ENCODE assay signal across 12 cellular contexts in genomic region chr10:43231523-43232078, GRCh38. TPM values are rescaled to one million over a fixed set of nuclear protein-coding genes. Genes with fewer than 3 reads are reported as not detected.
DNase-seq lines count a peak whose midpoint lies in the region; ATAC-seq and TF ChIP-seq lines count a peak whose summit lies in the region.
"Had no signal": no experiment of that assay in that cellular context is flagged by ENCODE, and none has a peak within 500 bp of the region (broad histone marks: within the 10 kb centered on the region; RNA-seq: fewer than 3 reads in every experiment).

No MANE protein-coding gene starts in this region.

- DNase-seq in DND-41 (peak; percentile 59), Kasumi-1 (lab: John Stamatoyannopoulos, UW) (peak; percentile 70 to 86), adrenal gland (peak in 4 of 7 donors; percentile 5 to 11 (median 10)), nephron progenitor cell (peak; percentile 3), foreskin keratinocyte (no peak), hypothalamus (lab: John Stamatoyannopoulos, UW) (no peak), NCI-H1694 treated with DMSO at 0.1 percent for 48 hours (lab: John Stamatoyannopoulos, UW) (no peak)
- DNase-seq: mesenchymal stem cell, NCI-H1417 treated with DMSO at 0.1 percent for 48 hours, SJCRH30 had no signal

- intact Hi-C loops in adrenal gland (cut with DNase I) = no loop called here

- no peaks in the 10 kb centered on the region for H3K79me2 ChIP-seq in DND-41 (ENCODE audit: insufficient read depth, low read length)

- ATAC-seq in DND-41 (ENCODE audit: insufficient read depth, low read depth) (peak; percentile 85), foreskin keratinocyte (no peak), HG03571 (IDR thresholded peaks at IDR 0.05; ENCODE audit: unreplicated experiment) (no peak)

- H3K27ac ChIP-seq in DND-41 (ENCODE audit: low read length) (no peak overlapping the region), adrenal gland (no peak overlapping the region), foreskin keratinocyte (no peak overlapping the region)
- H3K27ac ChIP-seq: SJCRH30, tibial artery had no signal

- no peak overlapping the region for H3K4me3 Mint-ChIP-seq in nephron progenitor cell

- no peaks in the 10 kb centered on the region for H3K9me3 Mint-ChIP-seq in nephron progenitor cell

- H3K27me3 ChIP-seq in DND-41 (ENCODE audit: insufficient read depth, low read length, poor library complexity) (no peaks in the 10 kb centered on the region), adrenal gland (peaks cover 9% of the 10 kb centered on the region), foreskin keratinocyte (peaks cover 52% of the 10 kb centered on the region)
- H3K27me3 ChIP-seq: SJCRH30 had no signal

- no peak for TF ChIP-seq CTCF in DND-41 (IDR thresholded peaks at IDR 0.05; ENCODE audit: borderline replicate concordance, extremely low read depth, low read length, poor library complexity, severe bottlenecking)
- TF ChIP-seq CTCF in adrenal gland (IDR thresholded peaks at IDR 0.05) = no peak
- no peak for TF ChIP-seq CTCF in nephron progenitor cell (IDR thresholded peaks at IDR 0.05)
- TF ChIP-seq CTCF in foreskin keratinocyte (conservative IDR thresholded peaks at IDR 0.05) = no peak

- H3K9me3 ChIP-seq in DND-41 (ENCODE audit: insufficient read depth, low read length, severe bottlenecking) (no peaks in the 10 kb centered on the region), adrenal gland (replicated peaks in 1 of 3) (no peaks in the 10 kb centered on the region)
- H3K9me3 ChIP-seq: SJCRH30, tibial artery had no signal

- H2AFZ ChIP-seq in DND-41 (ENCODE audit: low read depth, low read length) = no peak overlapping the region

- H3K4me3 ChIP-seq in DND-41 (ENCODE audit: low read depth in 1 of 2, low read length in 2 of 2) (no peak overlapping the region), adrenal gland (no peak overlapping the region)
- H3K4me3 ChIP-seq: SJCRH30, tibial artery had no signal

- H3K27me3 Mint-ChIP-seq in nephron progenitor cell (ENCODE audit: low read depth, poor library complexity) = peaks cover 82% of the 10 kb centered on the region

- no peak for TF ChIP-seq POLR2A in adrenal gland (IDR thresholded peaks at IDR 0.05)

- H3K36me3 ChIP-seq in DND-41 (ENCODE audit: insufficient read depth, low read length) (no peaks in the 10 kb centered on the region), adrenal gland (replicated peaks in 1 of 2) (no peaks in the 10 kb centered on the region)
- H3K36me3 ChIP-seq: SJCRH30, tibial artery had no signal

- H3K4me1 ChIP-seq in DND-41 (ENCODE audit: insufficient read depth, low read length) (no peaks in the 10 kb centered on the region), adrenal gland (replicated peaks in 1 of 2) (peaks cover 7 to 11% of the 10 kb centered on the region in 2 donors), foreskin keratinocyte (no peaks in the 10 kb centered on the region)
- H3K4me1 ChIP-seq: SJCRH30 had no signal

- no peak overlapping the region for H3K9ac ChIP-seq in DND-41 (ENCODE audit: low read depth, low read length)

- WGBS in adrenal gland, 4 donors = 43 to 60% (median 56%) methylated on average over 3 to 6 of the region's 6 CpGs

- H3K27ac Mint-ChIP-seq in nephron progenitor cell = no peak overlapping the region

- H4K20me1 ChIP-seq in DND-41 (ENCODE audit: insufficient read depth, low read length) = no peaks in the 10 kb centered on the region; the same call in 1 of the 2 replicates

- H3K4me2 ChIP-seq in DND-41 (ENCODE audit: insufficient read depth, low read length) = no peak overlapping the region

- H3K4me1 Mint-ChIP-seq in nephron progenitor cell = no peaks in the 10 kb centered on the region

- no peaks in the 10 kb centered on the region for H3K36me3 Mint-ChIP-seq in nephron progenitor cell (ENCODE audit: low read depth)

RNA-seq across cellular contexts. Expression of gene RASGEF1A, which starts 35.3 kb away (rescaled TPM):
- 1 to 10 TPM; 1.0 to 8.1 (median 2.4) TPM for total RNA-seq in adrenal gland
- polyA plus RNA-seq in adrenal gland = 10 to 100 TPM in 1 of 3 donors, 1 to 10 TPM in 1, under 1 TPM in 1; 0.98 to 11.3 (median 2.0) TPM
- total RNA-seq in foreskin keratinocyte = 8.2 and 10.1 TPM in 2 replicates
- 4.7 and 5.8 TPM in 2 replicates for polyA plus RNA-seq in foreskin keratinocyte
- total RNA-seq: SJCRH30 had no signal

Comparison
In these comparisons a context has a peak if more than half of its experiments do, and no peak if none do; other contexts are left out.
1. DNase-seq: peak in DND-41 (single experiment), Kasumi-1 (2 of 2), adrenal gland (4 of 7) and nephron progenitor cell (single experiment); none in foreskin keratinocyte (0 of 2), hypothalamus (0 of 51) and NCI-H1694 treated with DMSO at 0.1 percent for 48 hours (single experiment).